ENCODE assay signal across 16 cellular contexts in the genomic region with DNA sequence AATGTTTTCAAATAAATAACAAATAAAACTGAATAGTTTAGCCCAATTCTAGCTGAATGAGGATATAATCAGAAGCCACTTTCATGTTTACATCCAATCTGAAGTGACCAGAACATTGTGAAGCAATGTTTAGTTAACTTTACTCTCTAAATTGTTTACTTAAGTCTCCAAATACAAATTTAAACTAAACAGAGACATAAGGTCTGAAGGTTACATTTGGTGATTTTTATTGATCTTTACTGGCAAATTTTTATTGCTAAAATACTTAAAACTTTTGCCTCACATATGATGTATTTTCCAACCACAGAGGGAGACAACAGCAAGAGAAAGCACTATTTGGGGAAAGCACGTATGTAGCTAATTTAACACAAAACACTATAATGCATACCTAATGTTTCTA.
DNase-seq lines count a peak whose midpoint lies in the region; ATAC-seq and TF ChIP-seq lines count a peak whose summit lies in the region.
"Had no signal": no experiment of that assay in that cellular context is flagged by ENCODE, and none has a peak within 500 bp of the region (broad histone marks: within the 10 kb centered on the region; RNA-seq: fewer than 3 reads in every experiment).

No MANE protein-coding gene starts in this region.

- H3K79me1 ChIP-seq in IMR-90 (ENCODE audit: low read depth in 1 of 2, low read length in 2 of 2): no peaks in the 10 kb centered on the region; a peak in 1 of 4 replicates

- peaks cover 3% of the 10 kb centered on the region; the same call in 1 of the 2 replicates for H3K9me1 ChIP-seq in IMR-90 (ENCODE audit: insufficient read depth, low read length)

- no peaks in the 10 kb centered on the region for H4K20me1 ChIP-seq in IMR-90 (ENCODE audit: insufficient read depth, low read length)

- intact Hi-C loops in IMR-90 (cut with micrococcal nuclease): no loop called here

- H2BK5ac ChIP-seq in IMR-90 (ENCODE audit: low read depth, low read length, poor library complexity, severe bottlenecking): no peak overlapping the region

- H2BK15ac ChIP-seq in IMR-90 (ENCODE audit: low read depth, low read length): no peak overlapping the region

- H3K18ac ChIP-seq in IMR-90 (ENCODE audit: low read depth, low read length): no peak overlapping the region

- H3K4me2 ChIP-seq in IMR-90 (ENCODE audit: low read depth, low read length): peak overlapping the region; percentile 40; the same call in 1 of the 2 replicates

- dilution Hi-C loops in IMR-90 (cut with HindIII; ENCODE audit: low sequenced_read_pairs, unreplicated experiment): no loop called here

- no peak overlapping the region for H4K91ac ChIP-seq in IMR-90 (ENCODE audit: insufficient read depth, low read depth, low read length)

- H3K9me3 ChIP-seq in IMR-90 (ENCODE audit: control insufficient read depth, insufficient read depth, low read length): no peaks in the 10 kb centered on the region

- no peak for TF ChIP-seq RAD21 in IMR-90 (IDR thresholded peaks at IDR 0.05; ENCODE audit: low read length)

- in situ Hi-C loops in IMR-90 (cut with MboI; ENCODE audit: low sequenced_read_pairs): no loop called here

- no peak overlapping the region for H3K27ac ChIP-seq in IMR-90 (ENCODE audit: insufficient read depth, low read length)
- H3K27ac ChIP-seq: GM23248, HL-60 had no signal

- H3K27ac Mint-ChIP-seq in osteocyte (ENCODE audit: unreplicated experiment): no peak overlapping the region
- no peak overlapping the region for H3K27ac Mint-ChIP-seq in activated CD8-positive, alpha-beta memory T cell treated with anti-CD3 and anti-CD28 coated beads, Interleukin-2, amount 10 ng/mL, durations not matched to agents 7 days and 5 days
- H3K27ac Mint-ChIP-seq: B cell; CD4-positive, alpha-beta T cell had no signal

- no peaks in the 10 kb centered on the region for H3K27me3 Mint-ChIP-seq in osteocyte (ENCODE audit: unreplicated experiment)
- H3K27me3 Mint-ChIP-seq in activated CD8-positive, alpha-beta memory T cell treated with anti-CD3 and anti-CD28 coated beads, Interleukin-2, amount 10 ng/mL, durations not matched to agents 7 days and 5 days: no peaks in the 10 kb centered on the region
- H3K27me3 Mint-ChIP-seq: B cell; CD4-positive, alpha-beta T cell had no signal

- no peak overlapping the region for H3K9ac ChIP-seq in IMR-90 (ENCODE audit: low read depth, low read length)
- H3K9ac ChIP-seq: GM23248 had no signal

- CTCF ChIA-PET in IMR-90 (lab: Yijun Ruan, JAX): no interaction called here
- CTCF ChIA-PET in HEK293T (lab: Yijun Ruan, JAX): interaction anchor here (1.1 kb wide), 1 partner anchor 18 kb away, joined by 3 read pairs; no protein-coding TSS in a partner anchor
- CTCF ChIA-PET in activated CD8-positive, alpha-beta memory T cell treated with anti-CD3 and anti-CD28 coated beads, Interleukin-2, amount 10 ng/mL, durations not matched to agents 7 days and 5 days (lab: Charles Lee): no interaction called here

- H3K23ac ChIP-seq in IMR-90 (ENCODE audit: low read depth, low read length): no peak overlapping the region

- no peak overlapping the region for H2AK5ac ChIP-seq in IMR-90 (ENCODE audit: low read depth, low read length)

- H3K4me1 ChIP-seq in IMR-90 (ENCODE audit: control insufficient read depth, insufficient read depth, low read length): no peaks in the 10 kb centered on the region

- no peak overlapping the region for H4K8ac ChIP-seq in IMR-90 (ENCODE audit: low read depth in 2 of 2, low read length in 2 of 2)

- TF ChIP-seq CTCF in IMR-90 (conservative IDR thresholded peaks at IDR 0.05; ENCODE audit: low read depth, low read length): no peak
- no peak for TF ChIP-seq CTCF in choroid plexus epithelial cell (conservative IDR thresholded peaks at IDR 0.05; ENCODE audit: low read depth, low read length)
- TF ChIP-seq CTCF in osteocyte (IDR thresholded peaks at IDR 0.05): peak; percentile 17

- peaks cover 15% of the 10 kb centered on the region for H3K36me3 Mint-ChIP-seq in osteocyte (ENCODE audit: unreplicated experiment)
- H3K36me3 Mint-ChIP-seq in activated CD8-positive, alpha-beta memory T cell treated with anti-CD3 and anti-CD28 coated beads, Interleukin-2, amount 10 ng/mL, durations not matched to agents 7 days and 5 days: peaks cover 6% of the 10 kb centered on the region

- H3K4me1 Mint-ChIP-seq in osteocyte (ENCODE audit: unreplicated experiment): peaks cover 28% of the 10 kb centered on the region
- no peaks in the 10 kb centered on the region for H3K4me1 Mint-ChIP-seq in activated CD8-positive, alpha-beta memory T cell treated with anti-CD3 and anti-CD28 coated beads, Interleukin-2, amount 10 ng/mL, durations not matched to agents 7 days and 5 days
- H3K4me1 Mint-ChIP-seq: B cell had no signal

- no peak overlapping the region for H3K14ac ChIP-seq in IMR-90 (replicated peaks; ENCODE audit: low read depth, low read length)

- H3K4me3 ChIP-seq in IMR-90 (ENCODE audit: insufficient read depth, low read depth, low read length) (no peak overlapping the region), choroid plexus epithelial cell (ENCODE audit: low read depth, low read length) (no peak overlapping the region)
- H3K4me3 ChIP-seq: GM23248 had no signal

- no peak overlapping the region for H2BK120ac ChIP-seq in IMR-90 (ENCODE audit: low read depth, low read length)

- DNase-seq in IMR-90 (no peak), choroid plexus epithelial cell (ENCODE audit: low read depth) (peak; percentile 10), left lobe of liver (ENCODE audit: low spot score) (no peak), osteocyte (ENCODE audit: extremely low spot score, unreplicated experiment) (no peak), activated gamma-delta T cell treated with Interleukin-2 at 50 U/mL for 16 hours (no peak), HEK293T (ENCODE audit: extremely low spot score) (no peak)
- no peak for DNase-seq in activated CD8-positive, alpha-beta memory T cell treated with anti-CD3 and anti-CD28 coated beads, Interleukin-2, amount 10 ng/mL, durations not matched to agents 7 days and 5 days
- DNase-seq: 8988T; C1 segment of cervical spinal cord; Calu3; CD4-positive, alpha-beta T cell; DMS 273 treated with DMSO at 0.1 percent for 48 hours; GM23248 had no signal

- H3K36me3 ChIP-seq in IMR-90 (ENCODE audit: control insufficient read depth, insufficient read depth, low read length): peaks cover 3% of the 10 kb centered on the region

- H3K56ac ChIP-seq in IMR-90 (ENCODE audit: extremely low read depth, insufficient read depth, low read length): no peak overlapping the region

- no peak overlapping the region for H4K5ac ChIP-seq in IMR-90 (ENCODE audit: low read depth, low read length)

- TF ChIP-seq POLR2A in IMR-90 (IDR thresholded peaks at IDR 0.05; ENCODE audit: low read depth, low read length): no peak

- POLR2A ChIA-PET in IMR-90 (lab: Charles Lee; ENCODE audit: unreplicated experiment) (no interaction called here), HEK293T (lab: Yijun Ruan, JAX) (no interaction called here)

- BruUV-seq in IMR-90 (replicated peaks; lab: Mats Ljungman, UMichigan): no TSS peak

- no peak overlapping the region for H2AK9ac ChIP-seq in IMR-90 (replicated peaks; ENCODE audit: low read depth, low read length, poor library complexity)

- no peak overlapping the region for H2BK20ac ChIP-seq in IMR-90 (ENCODE audit: low read depth, low read length)

- H3K9me3 Mint-ChIP-seq in osteocyte (ENCODE audit: unreplicated experiment): no peaks in the 10 kb centered on the region
- no peaks in the 10 kb centered on the region for H3K9me3 Mint-ChIP-seq in activated CD8-positive, alpha-beta memory T cell treated with anti-CD3 and anti-CD28 coated beads, Interleukin-2, amount 10 ng/mL, durations not matched to agents 7 days and 5 days (ENCODE audit: low read depth)
- H3K9me3 Mint-ChIP-seq: CD4-positive, alpha-beta T cell had no signal

- H3K27me3 ChIP-seq in IMR-90 (ENCODE audit: control insufficient read depth, insufficient read depth, low read length): no peaks in the 10 kb centered on the region

- ATAC-seq in IMR-90 (ENCODE audit: low read depth): no peak; the same call in 1 of the 2 replicates
- ATAC-seq in left lobe of liver: peak; percentile 93
- ATAC-seq in activated CD8-positive, alpha-beta memory T cell treated with anti-CD3 and anti-CD28 coated beads, Interleukin-2, amount 10 ng/mL, durations not matched to agents 7 days and 5 days: no peak
- ATAC-seq: HCT116 had no signal

- no peak overlapping the region for H2AFZ ChIP-seq in IMR-90 (replicated peaks; ENCODE audit: low read length, poor library complexity)
- H2AFZ ChIP-seq: GM23248 had no signal

- H3K4ac ChIP-seq in IMR-90 (ENCODE audit: low read depth, low read length): no peak overlapping the region

- H3K4me3 Mint-ChIP-seq in osteocyte (ENCODE audit: unreplicated experiment): no peak overlapping the region
- H3K4me3 Mint-ChIP-seq in activated CD8-positive, alpha-beta memory T cell treated with anti-CD3 and anti-CD28 coated beads, Interleukin-2, amount 10 ng/mL, durations not matched to agents 7 days and 5 days: no peak overlapping the region
- H3K4me3 Mint-ChIP-seq: B cell; CD4-positive, alpha-beta T cell had no signal

- WGBS in IMR-90 (ENCODE audit: extremely low coverage in 2 of 2, insufficient read length in 1 of 2), 2 experiments: no CpG with 5 or more reads among the region's 1 CpG

TF ChIP-seq in IMR-90, 13 proteins besides CTCF, POLR2A, EP300 and RAD21 (continues in another document):
- no peak for TF ChIP-seq RCOR1 (IDR thresholded peaks at IDR 0.05; ENCODE audit: insufficient replicate concordance, low read length)
- TF ChIP-seq MAFK (IDR thresholded peaks at IDR 0.05; ENCODE audit: low read depth, low read length): no peak
- no peak for TF ChIP-seq SMC3 (IDR thresholded peaks at IDR 0.05; ENCODE audit: low read depth, low read length)
- TF ChIP-seq, protein P1, sequence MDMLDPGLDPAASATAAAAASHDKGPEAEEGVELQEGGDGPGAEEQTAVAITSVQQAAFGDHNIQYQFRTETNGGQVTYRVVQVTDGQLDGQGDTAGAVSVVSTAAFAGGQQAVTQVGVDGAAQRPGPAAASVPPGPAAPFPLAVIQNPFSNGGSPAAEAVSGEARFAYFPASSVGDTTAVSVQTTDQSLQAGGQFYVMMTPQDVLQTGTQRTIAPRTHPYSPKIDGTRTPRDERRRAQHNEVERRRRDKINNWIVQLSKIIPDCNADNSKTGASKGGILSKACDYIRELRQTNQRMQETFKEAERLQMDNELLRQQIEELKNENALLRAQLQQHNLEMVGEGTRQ (IDR thresholded peaks at IDR 0.05; ENCODE audit: low read depth, low read length): no peak

TF ChIP-seq in HEK293T, 16 proteins besides CTCF, POLR2A, EP300 and RAD21 (continues in another document):
- TF ChIP-seq ZNF384 (IDR thresholded peaks at IDR 0.05) (no peak), FOXM1 (IDR thresholded peaks at IDR 0.05; ENCODE audit: borderline replicate concordance) (no peak)
- TF ChIP-seq, protein P2, sequence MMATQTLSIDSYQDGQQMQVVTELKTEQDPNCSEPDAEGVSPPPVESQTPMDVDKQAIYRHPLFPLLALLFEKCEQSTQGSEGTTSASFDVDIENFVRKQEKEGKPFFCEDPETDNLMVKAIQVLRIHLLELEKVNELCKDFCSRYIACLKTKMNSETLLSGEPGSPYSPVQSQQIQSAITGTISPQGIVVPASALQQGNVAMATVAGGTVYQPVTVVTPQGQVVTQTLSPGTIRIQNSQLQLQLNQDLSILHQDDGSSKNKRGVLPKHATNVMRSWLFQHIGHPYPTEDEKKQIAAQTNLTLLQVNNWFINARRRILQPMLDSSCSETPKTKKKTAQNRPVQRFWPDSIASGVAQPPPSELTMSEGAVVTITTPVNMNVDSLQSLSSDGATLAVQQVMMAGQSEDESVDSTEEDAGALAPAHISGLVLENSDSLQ (IDR thresholded peaks at IDR 0.05): no peak
